Comparison of ENCODE assay signal across 24 cellular contexts in the genomic region with DNA sequence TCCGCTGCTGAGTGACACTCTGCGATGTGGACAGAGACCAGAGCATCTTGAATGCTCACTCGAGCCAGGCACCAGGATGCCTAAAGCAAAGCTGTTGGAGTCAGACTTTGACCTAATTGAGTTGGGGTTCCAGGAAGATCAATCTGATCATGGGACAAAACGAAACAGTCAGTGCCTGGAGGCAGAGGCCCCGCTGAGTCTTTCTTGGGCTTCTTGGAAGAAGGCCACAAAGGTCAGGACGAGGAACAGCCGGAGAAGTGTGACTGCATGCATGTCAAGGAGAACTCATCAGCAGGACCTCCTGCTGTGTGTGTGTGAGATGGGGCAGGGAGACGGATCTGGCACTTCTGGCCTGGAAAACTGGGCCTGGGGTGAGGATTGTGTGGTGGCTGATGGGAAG.
DNase-seq lines count a peak whose midpoint lies in the region; ATAC-seq, FAIRE-seq and TF ChIP-seq lines count a peak whose summit lies in the region.
"Had no signal": no experiment of that assay in that cellular context is flagged by ENCODE, and none has a peak within 500 bp of the region (broad histone marks: within the 10 kb centered on the region; RNA-seq: fewer than 3 reads in every experiment).

No MANE protein-coding gene starts in this region.

- no peak overlapping the region for H3K4ac ChIP-seq in H1 (replicated peaks; ENCODE audit: insufficient read length, low read depth, low read length)

- no peak overlapping the region for H3K27ac ChIP-seq in H1 (ENCODE audit: low read depth, low read length)
- no peak overlapping the region for H3K27ac ChIP-seq in upper lobe of right lung

- no peak overlapping the region for H4K91ac ChIP-seq in H1 (replicated peaks; ENCODE audit: insufficient read length, low read length)

- H3K27ac Mint-ChIP-seq in neural crest cell (ENCODE audit: unreplicated experiment) = peak overlapping the region; percentile 53
- H3K27ac Mint-ChIP-seq: CD4-positive, CD25-positive, alpha-beta regulatory T cell; CD8-positive, alpha-beta memory T cell; GM23338 had no signal

- peaks cover 8% of the 10 kb centered on the region for H3K9me3 Mint-ChIP-seq in neural crest cell
- H3K9me3 Mint-ChIP-seq: CD8-positive, alpha-beta memory T cell; GM23338 had no signal

- ATAC-seq in upper lobe of right lung (no peak), HG02763 (IDR thresholded peaks at IDR 0.05; ENCODE audit: unreplicated experiment) (no peak)
- ATAC-seq: GM23338, HepG2 had no signal

- H2AFZ ChIP-seq in H1 (ENCODE audit: low read length) = no peak overlapping the region
- H2AFZ ChIP-seq: GM23338 had no signal

- TF ChIP-seq RAD21 in H1 (IDR thresholded peaks at IDR 0.05 in 1 of 2, conservative IDR thresholded peaks at IDR 0.05 in 1 of 2; ENCODE audit: low read depth in 2 of 2, low read length in 2 of 2) = no peak

- H3K56ac ChIP-seq in H1 (replicated peaks; ENCODE audit: insufficient read length, low read depth, low read length) = no peak overlapping the region

- intact Hi-C loops in upper lobe of right lung (cut with DNase I) = no loop called here

- no peak overlapping the region for H3K18ac ChIP-seq in H1 (ENCODE audit: extremely low read depth, low read length)

- POLR2A ChIA-PET in H1 (lab: Charles Lee; ENCODE audit: partially characterized antibody) = interaction anchor here (1.0 kb wide), 1 partner anchor 56 kb away, joined by 3 read pairs; no protein-coding TSS in a partner anchor

- no peak overlapping the region for H2BK20ac ChIP-seq in H1 (ENCODE audit: low read length)

- CTCF ChIA-PET in H1 (lab: Charles Lee; ENCODE audit: partially characterized antibody) = interaction anchor here (0.6 to 1.5 kb wide), 3 partner anchors 12 to 1805 kb away, joined by 3 to 9 read pairs (median 5); no protein-coding TSS in a partner anchor

- H2BK15ac ChIP-seq in H1 (ENCODE audit: low read length) = 0 out of 2 replicates have a peak overlapping the region, but pooled peaks have one; percentile 53

- H3K27me3 ChIP-seq in H1 (replicated peaks in 1 of 4; ENCODE audit: control insufficient read depth in 3 of 4, extremely low read depth in 1 of 4, insufficient read depth in 3 of 4, low read length in 3 of 4) (no peaks in the 10 kb centered on the region), upper lobe of right lung (no peaks in the 10 kb centered on the region)
- H3K27me3 ChIP-seq: BE2C had no signal

- H3K79me2 ChIP-seq in H1 (ENCODE audit: control insufficient read depth in 1 of 2, insufficient read depth in 2 of 2, low read length in 2 of 2) = no peaks in the 10 kb centered on the region

- H2BK12ac ChIP-seq in H1 (ENCODE audit: low read depth, low read length) = no peak overlapping the region

- no peak for FAIRE-seq in H1 (lab: Jason Lieb, UNC)
- FAIRE-seq: A204.1, G401.6, GM12891, GM19239, HepG2 had no signal

- H4K20me1 ChIP-seq in H1 (replicated peaks in 1 of 2; ENCODE audit: control insufficient read depth in 1 of 2, insufficient read depth in 2 of 2, low read length in 2 of 2) = no peaks in the 10 kb centered on the region

- peak; percentile 24 for DNase-seq in RPMI7951 (ENCODE audit: low read depth)
- no peak for DNase-seq in H1 (ENCODE audit: low read depth in 1 of 2, low spot score in 2 of 2)
- no peak for DNase-seq in neural crest cell (ENCODE audit: low read depth, low spot score)
- peak; percentile 9 for DNase-seq in upper lobe of right lung
- DNase-seq in NCI-H82 treated with DMSO at 0.1 percent for 48 hours (lab: John Stamatoyannopoulos, UW; ENCODE audit: unreplicated experiment) = no peak
- DNase-seq in NCI-H1694 (lab: John Stamatoyannopoulos, UW) = no peak
- DNase-seq: ACHN; BE2C; CD4-positive, CD25-positive, alpha-beta regulatory T cell; CD8-positive, alpha-beta memory T cell; COR-L47; DMS 273 treated with DMSO at 0.1 percent for 48 hours; DMS53; DND-41; EL; H9 had no signal

- H2AK5ac ChIP-seq in H1 (ENCODE audit: low read depth, low read length) = no peak overlapping the region

- no peaks in the 10 kb centered on the region for H3K27me3 Mint-ChIP-seq in neural crest cell (ENCODE audit: low read depth)

- no peak overlapping the region; a peak in 1 of 7 replicates for H3K9ac ChIP-seq in H1 (replicated peaks in 1 of 4; ENCODE audit: extremely low read depth in 1 of 4, low read depth in 3 of 4, low read length in 3 of 4)

- H2BK120ac ChIP-seq in H1 (replicated peaks; ENCODE audit: low read depth, low read length) = no peak overlapping the region

- no peak overlapping the region for H3K4me2 ChIP-seq in H1 (ENCODE audit: insufficient read depth in 1 of 2, low read depth in 2 of 2, low read length in 2 of 2)
- H3K4me2 ChIP-seq: GM23338 had no signal

- no peak overlapping the region for H3K4me3 Mint-ChIP-seq in neural crest cell
- H3K4me3 Mint-ChIP-seq: CD4-positive, CD25-positive, alpha-beta regulatory T cell; CD8-positive, alpha-beta memory T cell; GM23338; H9; IgD-negative memory B cell had no signal

- H3K4me1 ChIP-seq in H1 (replicated peaks in 1 of 4; ENCODE audit: control insufficient read depth in 3 of 4, insufficient read depth in 4 of 4, low read length in 3 of 4) = peaks cover 3 to 14% (median 5%) of the 10 kb centered on the region in 4 experiments
- H3K4me1 ChIP-seq in upper lobe of right lung = no peaks in the 10 kb centered on the region
- H3K4me1 ChIP-seq: BE2C had no signal

- H3K36me3 ChIP-seq in H1 (ENCODE audit: control insufficient read depth in 2 of 4, insufficient read depth in 4 of 4, low read length in 3 of 4) (no peaks in the 10 kb centered on the region), upper lobe of right lung (no peaks in the 10 kb centered on the region)
- H3K36me3 ChIP-seq: BE2C had no signal

- H3K4me3 ChIP-seq in H1 (ENCODE audit: extremely low read depth in 1 of 4, insufficient read depth in 2 of 4, low read depth in 3 of 4, low read length in 4 of 4) (no peak overlapping the region), upper lobe of right lung (no peak overlapping the region)
- H3K4me3 ChIP-seq: GM23338 had no signal

- no peak overlapping the region for H3K23ac ChIP-seq in H1 (ENCODE audit: insufficient read length)

- H3K9me3 ChIP-seq in H1 (ENCODE audit: insufficient read depth in 2 of 2, low read depth in 1 of 2, low read length in 1 of 2) (no peaks in the 10 kb centered on the region), upper lobe of right lung (no peaks in the 10 kb centered on the region)
- H3K9me3 ChIP-seq: BE2C had no signal

- H4K8ac ChIP-seq in H1 (ENCODE audit: extremely low read depth, insufficient read depth, low read length) = no peak overlapping the region; the same call in 1 of the 2 replicates

- no peak for TF ChIP-seq POLR2A in H1 (IDR thresholded peaks at IDR 0.05; ENCODE audit: control extremely low read depth in 1 of 2, low read depth in 2 of 2, low read length in 2 of 2)

- TF ChIP-seq CTCF in H1 (IDR thresholded peaks at IDR 0.05; ENCODE audit: control extremely low read depth in 1 of 3, insufficient read depth in 1 of 3, low read depth in 1 of 3, low read length in 3 of 3) (no peak), neural crest cell (conservative IDR thresholded peaks at IDR 0.05) (no peak), upper lobe of right lung (IDR thresholded peaks at IDR 0.05) (no peak)

- WGBS in H1 (ENCODE audit: extremely low coverage in 1 of 2, insufficient coverage in 1 of 2, insufficient read length in 1 of 2, insufficient replicate concordance in 2 of 2, low coverage in 1 of 2, low lambda C conversion rate in 2 of 2, missing lambda C conversion rate in 1 of 2), 2 experiments = 83% methylated on average over 8 of the region's 8 CpGs; no CpG with 5 or more reads in 1 of the 2 experiments

- H2BK5ac ChIP-seq in H1 (ENCODE audit: low read depth, low read length) = no peak overlapping the region

- H3K14ac ChIP-seq in H1 (ENCODE audit: insufficient read length) = no peak overlapping the region

- no peaks in the 10 kb centered on the region for H3K79me1 ChIP-seq in H1 (ENCODE audit: low read depth, low read length)

- no peak overlapping the region for H4K5ac ChIP-seq in H1 (ENCODE audit: insufficient read length, low read depth, low read length)

- H3K4me1 Mint-ChIP-seq in neural crest cell = peaks cover 14% of the 10 kb centered on the region
- H3K4me1 Mint-ChIP-seq: CD4-positive, CD25-positive, alpha-beta regulatory T cell; CD8-positive, alpha-beta memory T cell; IgD-negative memory B cell had no signal

- H3K36me3 Mint-ChIP-seq in neural crest cell (ENCODE audit: low read depth) = peaks cover 3% of the 10 kb centered on the region
- H3K36me3 Mint-ChIP-seq: CD4-positive, CD25-positive, alpha-beta regulatory T cell; IgD-negative memory B cell had no signal

- no peaks in the 10 kb centered on the region for H3K23me2 ChIP-seq in H1 (ENCODE audit: low read depth, low read length)

- TF ChIP-seq EP300 in H1 (IDR thresholded peaks at IDR 0.05; ENCODE audit: borderline replicate concordance in 1 of 2, low read depth in 2 of 2, low read length in 2 of 2) = no peak

TF ChIP-seq in H1, 55 proteins besides CTCF, POLR2A, EP300 and RAD21 (continues in another document):
- TF ChIP-seq RNF2 (IDR thresholded peaks at IDR 0.05; ENCODE audit: borderline replicate concordance, low read depth, low read length, missing control alignments, poor library complexity, severe bottlenecking) = no peak
- TF ChIP-seq NRF1 (IDR thresholded peaks at IDR 0.05; ENCODE audit: low read depth, low read length) = no peak
- TF ChIP-seq ZNF274 (IDR thresholded peaks at IDR 0.05; ENCODE audit: borderline replicate concordance, extremely low read depth, low read length) = no peak
- no peak for TF ChIP-seq RXRA (IDR thresholded peaks at IDR 0.05; ENCODE audit: insufficient read depth, low read depth, low read length)
- TF ChIP-seq, protein P1, sequence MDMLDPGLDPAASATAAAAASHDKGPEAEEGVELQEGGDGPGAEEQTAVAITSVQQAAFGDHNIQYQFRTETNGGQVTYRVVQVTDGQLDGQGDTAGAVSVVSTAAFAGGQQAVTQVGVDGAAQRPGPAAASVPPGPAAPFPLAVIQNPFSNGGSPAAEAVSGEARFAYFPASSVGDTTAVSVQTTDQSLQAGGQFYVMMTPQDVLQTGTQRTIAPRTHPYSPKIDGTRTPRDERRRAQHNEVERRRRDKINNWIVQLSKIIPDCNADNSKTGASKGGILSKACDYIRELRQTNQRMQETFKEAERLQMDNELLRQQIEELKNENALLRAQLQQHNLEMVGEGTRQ (IDR thresholded peaks at IDR 0.05; ENCODE audit: low read length) = no peak
- TF ChIP-seq TAF1 (IDR thresholded peaks at IDR 0.05; ENCODE audit: low read depth, low read length) = no peak
- no peak for TF ChIP-seq CEBPB (IDR thresholded peaks at IDR 0.05; ENCODE audit: low read depth, low read length)
- no peak for TF ChIP-seq GTF2F1 (IDR thresholded peaks at IDR 0.05; ENCODE audit: borderline replicate concordance, low read depth, low read length)
- TF ChIP-seq HDAC6 (IDR thresholded peaks at IDR 0.05; ENCODE audit: low read depth, low read length) = no peak
- no peak for TF ChIP-seq SIN3A (conservative IDR thresholded peaks at IDR 0.05 in 1 of 2, IDR thresholded peaks at IDR 0.05 in 1 of 2; ENCODE audit: low read depth in 1 of 2, low read length in 2 of 2)
- no peak for TF ChIP-seq FOSL1 (IDR thresholded peaks at IDR 0.05; ENCODE audit: insufficient read depth, low read depth, low read length)
- TF ChIP-seq JUN (IDR thresholded peaks at IDR 0.05; ENCODE audit: low read depth, low read length) = no peak
- TF ChIP-seq SP1 (IDR thresholded peaks at IDR 0.05; ENCODE audit: low read depth, low read length) = no peak

Comparison
In these comparisons a context has a peak if more than half of its experiments do, and no peak if none do; other contexts are left out.
1. DNase-seq: peak in RPMI7951 (single experiment) and upper lobe of right lung (single experiment); none in H1 (0 of 2), neural crest cell (single experiment), NCI-H82 treated with DMSO at 0.1 percent for 48 hours (single experiment) and NCI-H1694 (single experiment).